Comparison of ENCODE assay signal across 7 cellular contexts in genomic region chr18:21675354-21675753, GRCh38. TPM values are rescaled to one million over a fixed set of nuclear protein-coding genes. Genes with fewer than 3 reads are reported as not detected.
DNase-seq lines count a peak whose midpoint lies in the region; ATAC-seq and TF ChIP-seq lines count a peak whose summit lies in the region.
"Not testable (repeated sequence)": the region's sequence is repeated elsewhere in the genome, so short reads cannot be mapped to it uniquely, and the experiment has no call there.

No MANE protein-coding gene starts in this region.

- H3K36me3 ChIP-seq in RWPE2 (ENCODE audit: low read depth): not testable (repeated sequence)

- H3K4me3 Mint-ChIP-seq in activated CD8-positive, alpha-beta memory T cell treated with anti-CD3 and anti-CD28 coated beads, Interleukin-2, amount 10 ng/mL, durations not matched to agents 7 days and 5 days: not testable (repeated sequence)

- peaks cover 24% of the 10 kb centered on the region for H3K4me1 ChIP-seq in RWPE2 (ENCODE audit: insufficient read depth, poor library complexity, severe bottlenecking)

- H3K36me3 Mint-ChIP-seq in activated CD8-positive, alpha-beta memory T cell treated with anti-CD3 and anti-CD28 coated beads, Interleukin-2, amount 10 ng/mL, durations not matched to agents 7 days and 5 days: peaks cover 21% of the 10 kb centered on the region

- H3K9me3 ChIP-seq in RWPE2 (ENCODE audit: severe bottlenecking): not testable (repeated sequence)

- peak overlapping the region; percentile 36 for H3K27ac Mint-ChIP-seq in activated CD8-positive, alpha-beta memory T cell treated with anti-CD3 and anti-CD28 coated beads, Interleukin-2, amount 10 ng/mL, durations not matched to agents 7 days and 5 days

- H3K27me3 ChIP-seq in RWPE2 (ENCODE audit: insufficient read depth, poor library complexity, severe bottlenecking): not testable (repeated sequence)

- not testable (repeated sequence) for H3K4me1 Mint-ChIP-seq in activated CD8-positive, alpha-beta memory T cell treated with anti-CD3 and anti-CD28 coated beads, Interleukin-2, amount 10 ng/mL, durations not matched to agents 7 days and 5 days

- H3K4me3 ChIP-seq in RWPE2 (ENCODE audit: severe bottlenecking): not testable (repeated sequence)

- not testable (repeated sequence) for TF ChIP-seq CTCF in RWPE2 (IDR thresholded peaks at IDR 0.05; ENCODE audit: poor library complexity, severe bottlenecking)

- DNase-seq in DMS53 (lab: John Stamatoyannopoulos, UW) (peak; percentile 1), LoVo (ENCODE audit: low spot score) (peak; percentile 23), astrocyte of the hippocampus (ENCODE audit: low read depth, low spot score) (peak; percentile 63), glomerular visceral epithelial cell (ENCODE audit: extremely low spot score) (peak; percentile 38)
- not testable (repeated sequence) for DNase-seq in RWPE2 (ENCODE audit: low spot score)
- DNase-seq in activated CD8-positive, alpha-beta memory T cell treated with anti-CD3 and anti-CD28 coated beads, Interleukin-2, amount 10 ng/mL, durations not matched to agents 7 days and 5 days: peak; percentile 51
- peak; percentile 30 for DNase-seq in stimulated activated CD4-positive, alpha-beta T cell treated with anti-CD3 and anti-CD28 coated beads, Interleukin-15, amount 100 ng/mL, for 24 hours

- not testable (repeated sequence) for H3K9me3 Mint-ChIP-seq in activated CD8-positive, alpha-beta memory T cell treated with anti-CD3 and anti-CD28 coated beads, Interleukin-2, amount 10 ng/mL, durations not matched to agents 7 days and 5 days (ENCODE audit: low read depth)

- not testable (repeated sequence) for H3K27ac ChIP-seq in RWPE2 (ENCODE audit: poor library complexity, severe bottlenecking)

- CTCF ChIA-PET in activated CD8-positive, alpha-beta memory T cell treated with anti-CD3 and anti-CD28 coated beads, Interleukin-2, amount 10 ng/mL, durations not matched to agents 7 days and 5 days (lab: Charles Lee): not testable (repeated sequence)

- peak; percentile 62 for ATAC-seq in RWPE2 (ENCODE audit: low read depth)
- ATAC-seq in activated CD8-positive, alpha-beta memory T cell treated with anti-CD3 and anti-CD28 coated beads, Interleukin-2, amount 10 ng/mL, durations not matched to agents 7 days and 5 days: not testable (repeated sequence)

- H3K27me3 Mint-ChIP-seq in activated CD8-positive, alpha-beta memory T cell treated with anti-CD3 and anti-CD28 coated beads, Interleukin-2, amount 10 ng/mL, durations not matched to agents 7 days and 5 days: not testable (repeated sequence)

RNA-seq across cellular contexts. Expression of gene ABHD3, which starts 29.2 kb away (rescaled TPM):
- 10 to 100 TPM; 47.9 to 62.6 TPM for total RNA-seq in activated CD8-positive, alpha-beta memory T cell treated with anti-CD3 and anti-CD28 coated beads, Interleukin-2, amount 10 ng/mL, durations not matched to agents 7 days and 5 days
